ENCODE assay signal across 14 cellular contexts in genomic region chr13:33218020-33218419, GRCh38.
A peak's percentile ranks its signal among the peaks of the same experiment; 100 is the strongest.
DNase-seq lines count a peak whose midpoint lies in the region; ATAC-seq and TF ChIP-seq lines count a peak whose summit lies in the region.
"Had no signal": no experiment of that assay in that cellular context is flagged by ENCODE, and none has a peak within 500 bp of the region (broad histone marks: within the 10 kb centered on the region; RNA-seq: fewer than 3 reads in every experiment).

No MANE protein-coding gene starts in this region.

- ATAC-seq in esophagus mucosa: peak; percentile 60
- ATAC-seq in GM21360 (IDR thresholded peaks at IDR 0.05; ENCODE audit: unreplicated experiment): no peak

- no peak for TF ChIP-seq CTCF in osteoblast (IDR thresholded peaks at IDR 0.05; ENCODE audit: extremely low read depth, low read depth, low read length)

- H2AFZ ChIP-seq in osteoblast (ENCODE audit: low read length): no peak overlapping the region
- H2AFZ ChIP-seq: neural progenitor cell had no signal

- H3K27ac ChIP-seq in osteoblast (ENCODE audit: low read depth, low read length): peak overlapping the region; percentile 86
- H3K27ac ChIP-seq: BLaER1, neural progenitor cell had no signal

- peaks cover 50% of the 10 kb centered on the region for H3K4me1 ChIP-seq in osteoblast (ENCODE audit: insufficient read depth, low read length)

- peak overlapping the region; percentile 29 for H3K4me2 ChIP-seq in osteoblast (ENCODE audit: insufficient read depth, low read length)
- H3K4me2 ChIP-seq: BLaER1, neural progenitor cell had no signal

- DNase-seq in ELF-1 (ENCODE audit: low read depth, low spot score): peak; percentile 83
- DNase-seq in RPMI7951 (ENCODE audit: low read depth): peak; percentile 24
- no peak for DNase-seq in osteoblast (ENCODE audit: insufficient read length, low spot score, missing footprints)
- DNase-seq in activated T-cell treated with anti-CD3 and anti-CD28 coated beads, Interleukin-2, amount 50 U/mL, for 1 hour: no peak
- no peak for DNase-seq in stimulated activated naive CD4-positive, alpha-beta T cell treated with Interleukin-2 at 50 U/mL for 16 hours (lab: John Stamatoyannopoulos, UW)
- no peak for DNase-seq in dermis blood vessel endothelial cell
- DNase-seq: activated T-cell treated with anti-CD3 and anti-CD28 coated beads for 4 hours, aorta, GF-D8, NCI-H446 treated with DMSO at 0.1 percent for 48 hours had no signal

- peaks cover 92% of the 10 kb centered on the region for H3K79me2 ChIP-seq in osteoblast (ENCODE audit: insufficient read depth, low read length)

- H3K36me3 ChIP-seq in osteoblast (ENCODE audit: insufficient read depth, low read length): peaks cover 21% of the 10 kb centered on the region
- H3K36me3 ChIP-seq: BLaER1, neural progenitor cell had no signal

- H4K20me1 ChIP-seq in osteoblast (ENCODE audit: insufficient read depth, low read length): no peaks in the 10 kb centered on the region
- H4K20me1 ChIP-seq: BLaER1 had no signal

- no peaks in the 10 kb centered on the region for H3K27me3 ChIP-seq in osteoblast (ENCODE audit: insufficient read depth, low read length)
- H3K27me3 ChIP-seq: BLaER1, neural progenitor cell had no signal

- H3K9me3 ChIP-seq in osteoblast (ENCODE audit: low read depth, low read length): no peaks in the 10 kb centered on the region
- H3K9me3 ChIP-seq: BLaER1 had no signal

- H3K4me3 ChIP-seq in osteoblast (ENCODE audit: insufficient read depth, low read length): no peak overlapping the region
- H3K4me3 ChIP-seq: BLaER1, neural progenitor cell had no signal

Comparison
In these comparisons a context has a peak if more than half of its experiments do, and no peak if none do; other contexts are left out.
1. DNase-seq: peak in ELF-1 (single experiment) and RPMI7951 (single experiment); none in osteoblast (single experiment), activated T-cell treated with anti-CD3 and anti-CD28 coated beads, Interleukin-2, amount 50 U/mL, for 1 hour (single experiment), stimulated activated naive CD4-positive, alpha-beta T cell treated with Interleukin-2 at 50 U/mL for 16 hours (single experiment) and dermis blood vessel endothelial cell (single experiment).